In genomic region chr7:27586825-27587224, GRCh38 we compare ENCODE assay signal across 9 cellular contexts.
DNase-seq lines count a peak whose midpoint lies in the region; ATAC-seq, FAIRE-seq and TF ChIP-seq lines count a peak whose summit lies in the region.
"Had no signal": no experiment of that assay in that cellular context is flagged by ENCODE, and none has a peak within 500 bp of the region (broad histone marks: within the 10 kb centered on the region; RNA-seq: fewer than 3 reads in every experiment).

No MANE protein-coding gene starts in this region.

- H3K27me3 ChIP-seq in Panc1 (ENCODE audit: control insufficient read depth, insufficient read depth, low read length), result no peaks in the 10 kb centered on the region
- no peaks in the 10 kb centered on the region for H3K27me3 ChIP-seq in CD8-positive, alpha-beta memory T cell (ENCODE audit: insufficient read depth, low read length, poor library complexity, severe bottlenecking)

- POLR2A ChIA-PET in Panc1 (lab: Charles Lee), result no interaction called here
- POLR2A ChIA-PET in CD8-positive, alpha-beta memory T cell (lab: Charles Lee), result no interaction called here

- no TSS peak for BruUV-seq in Panc1 (replicated peaks; lab: Mats Ljungman, UMichigan)

- H3K4me3 ChIP-seq in Panc1 (ENCODE audit: low read depth in 2 of 2, low read length in 2 of 2), result no peak overlapping the region
- H3K4me3 ChIP-seq in CD8-positive, alpha-beta memory T cell (ENCODE audit: low read length), result no peak overlapping the region

- H3K9me3 Mint-ChIP-seq in CD8-positive, alpha-beta memory T cell, result no peaks in the 10 kb centered on the region

- in situ Hi-C loops in Panc1 (cut with HindIII; ENCODE audit: low pct_unique_long_range_greater_than_20kb, low sequenced_read_pairs) (no loop called here), ACHN (cut with HindIII; ENCODE audit: low pct_ligation_motif_present, low pct_unique_long_range_greater_than_20kb, low sequenced_read_pairs) (loop anchor here (25.0 kb wide), 1 partner anchor 375 kb away; the partner anchor contains the start of gene HOXA13)

- DNase-seq in DMS53 (lab: John Stamatoyannopoulos, UW) (peak; percentile 95), Panc1 (ENCODE audit: low read depth, low spot score) (no peak), urothelium cell line (ENCODE audit: low spot score) (no peak), ACHN (no peak)
- no peak for DNase-seq in CD8-positive, alpha-beta memory T cell
- no peak for DNase-seq in activated CD8-positive, alpha-beta memory T cell treated with anti-CD3 and anti-CD28 coated beads, Interleukin-2, amount 50 U/mL, for 48 hours

- no peaks in the 10 kb centered on the region for H3K27me3 Mint-ChIP-seq in CD8-positive, alpha-beta memory T cell

- H3K9me3 ChIP-seq in Panc1 (ENCODE audit: control insufficient read depth, insufficient read depth, low read depth, low read length), result no peaks in the 10 kb centered on the region
- no peaks in the 10 kb centered on the region for H3K9me3 ChIP-seq in CD8-positive, alpha-beta memory T cell (ENCODE audit: low read length)

- H3K36me3 ChIP-seq in Panc1 (ENCODE audit: control insufficient read depth, insufficient read depth, low read length), result no peaks in the 10 kb centered on the region
- no peaks in the 10 kb centered on the region for H3K36me3 ChIP-seq in CD8-positive, alpha-beta memory T cell (ENCODE audit: insufficient read depth, low read length)

- H3K27ac ChIP-seq in Panc1 (ENCODE audit: low read length), result no peak overlapping the region
- H3K27ac ChIP-seq in CD8-positive, alpha-beta memory T cell (ENCODE audit: low read depth, low read length), result no peak overlapping the region

- peaks cover 0 to 12% (median 5%) of the 10 kb centered on the region in 3 donors for H3K36me3 Mint-ChIP-seq in CD8-positive, alpha-beta memory T cell

- no peak for TF ChIP-seq CTCF in Panc1 (IDR thresholded peaks at IDR 0.05)

- intact Hi-C loops in Panc1 (cut with micrococcal nuclease; ENCODE audit: unreplicated experiment), result no loop called here

- peak; percentile 80 for ATAC-seq in GM21381 (IDR thresholded peaks at IDR 0.05; ENCODE audit: unreplicated experiment)
- peak; percentile 89 for ATAC-seq in HG03457 (IDR thresholded peaks at IDR 0.05; ENCODE audit: unreplicated experiment)
- peak; percentile 62 for ATAC-seq in Panc1

- CTCF ChIA-PET in Panc1 (lab: Charles Lee), result interaction anchor here (0.5 kb wide), 1 partner anchor 335 kb away, joined by 9 read pairs; no protein-coding TSS in a partner anchor
- CTCF ChIA-PET in CD8-positive, alpha-beta memory T cell (lab: Charles Lee), result no interaction called here

- H3K27ac Mint-ChIP-seq in CD8-positive, alpha-beta memory T cell, result no peak overlapping the region

- FAIRE-seq in urothelium cell line (lab: Jason Lieb, UNC), result peak; percentile 30
- FAIRE-seq: G401.6 had no signal

- no peak overlapping the region for H3K4me3 Mint-ChIP-seq in CD8-positive, alpha-beta memory T cell

- H3K4me1 Mint-ChIP-seq in CD8-positive, alpha-beta memory T cell, result no peaks in the 10 kb centered on the region

- H3K4me1 ChIP-seq in Panc1 (ENCODE audit: control insufficient read depth, insufficient read depth, low read length), result no peaks in the 10 kb centered on the region
- H3K4me1 ChIP-seq in CD8-positive, alpha-beta memory T cell (ENCODE audit: insufficient read depth, low read length), result no peaks in the 10 kb centered on the region
